ENCODE assay signal across 8 cellular contexts in genomic region chr20:59783020-59784010, GRCh38.
DNase-seq lines count a peak whose midpoint lies in the region; ATAC-seq, FAIRE-seq and TF ChIP-seq lines count a peak whose summit lies in the region.

No MANE protein-coding gene starts in this region.

- BruUV-seq in PC-3 (replicated peaks; lab: Mats Ljungman, UMichigan) = no TSS peak

- H3K4me3 ChIP-seq in PC-3 (ENCODE audit: low read length) = no peak overlapping the region

- H3K36me3 Mint-ChIP-seq in stimulated activated effector memory CD8-positive, alpha-beta T cell treated with anti-CD3 and anti-CD28 coated beads, Interleukin-12 subunit alpha, Interleukin-12 subunit beta, amount 100 ng/mL, for 72 hours = no peaks in the 10 kb centered on the region

- ATAC-seq in PC-3 = peak; percentile 57
- ATAC-seq in stimulated activated effector memory CD8-positive, alpha-beta T cell treated with anti-CD3 and anti-CD28 coated beads, Interleukin-12 subunit alpha, Interleukin-12 subunit beta, amount 100 ng/mL, for 72 hours = peak; percentile 22

- H3F3A ChIP-seq in PC-3 (ENCODE audit: low read length, unreplicated experiment) = no peaks in the 10 kb centered on the region

- H3K36me3 ChIP-seq in PC-3 (ENCODE audit: low read depth, low read length) = no peaks in the 10 kb centered on the region

- H3K27ac ChIP-seq in PC-3 (ENCODE audit: low read length) = no peak overlapping the region

- peak; percentile 95 for TF ChIP-seq CTCF in PC-3 (conservative IDR thresholded peaks at IDR 0.05; ENCODE audit: low read depth, low read length)

- H2AFZ ChIP-seq in PC-3 (ENCODE audit: low read length) = no peak overlapping the region

- H3K9ac ChIP-seq in PC-3 (ENCODE audit: low read length) = no peak overlapping the region

- intact Hi-C loops in PC-3 (cut with micrococcal nuclease) = loop anchor here (1.0 to 5.0 kb wide), 3 partner anchors 52 to 144 kb away; no protein-coding TSS in a partner anchor

- H3K4me1 ChIP-seq in PC-3 (ENCODE audit: insufficient read depth, low read length) = no peaks in the 10 kb centered on the region; the same call in 1 of the 2 replicates

- no peak overlapping the region for H3K4me2 ChIP-seq in PC-3 (ENCODE audit: low read length)

- no peaks in the 10 kb centered on the region for H3K4me1 Mint-ChIP-seq in stimulated activated effector memory CD8-positive, alpha-beta T cell treated with anti-CD3 and anti-CD28 coated beads, Interleukin-12 subunit alpha, Interleukin-12 subunit beta, amount 100 ng/mL, for 72 hours

- H3K27ac Mint-ChIP-seq in stimulated activated effector memory CD8-positive, alpha-beta T cell treated with anti-CD3 and anti-CD28 coated beads, Interleukin-12 subunit alpha, Interleukin-12 subunit beta, amount 100 ng/mL, for 72 hours = no peak overlapping the region

- H3K9me3 ChIP-seq in PC-3 (ENCODE audit: low read length) = no peaks in the 10 kb centered on the region

- DNase-seq in NOMO-1 (lab: John Stamatoyannopoulos, UW; ENCODE audit: unreplicated experiment in 2 of 2) = peak; percentile 2 to 18
- DNase-seq in NOMO-1 treated with dmso at 0.1 percent for 144 hours (lab: John Stamatoyannopoulos, UW; ENCODE audit: unreplicated experiment) = no peak
- DNase-seq in HuH-7 (ENCODE audit: low spot score) = peak; percentile 78
- peak; percentile 80 for DNase-seq in PC-3
- DNase-seq in cerebellar cortex (ENCODE audit: low spot score) = peak; percentile 80
- DNase-seq in left kidney (ENCODE audit: low read depth, low spot score) = peak; percentile 90
- peak; percentile 7 to 63 for DNase-seq in stimulated activated effector memory CD8-positive, alpha-beta T cell treated with anti-CD3 and anti-CD28 coated beads, Interleukin-12 subunit alpha, Interleukin-12 subunit beta, amount 100 ng/mL, for 72 hours (ENCODE audit: low spot score in 2 of 2)
- no peak for DNase-seq in RCC 7860 (ENCODE audit: low spot score)

- CTCF ChIA-PET in PC-3 (lab: Charles Lee) = interaction anchor here (0.6 to 2.2 kb wide), 12 partner anchors 14 to 205 kb away, joined by 3 to 57 read pairs (median 8); partner anchors contain the start of genes FAM217B and PPP1R3D

- no peak overlapping the region for H3K4me3 Mint-ChIP-seq in stimulated activated effector memory CD8-positive, alpha-beta T cell treated with anti-CD3 and anti-CD28 coated beads, Interleukin-12 subunit alpha, Interleukin-12 subunit beta, amount 100 ng/mL, for 72 hours

- no peaks in the 10 kb centered on the region for H3K9me3 Mint-ChIP-seq in stimulated activated effector memory CD8-positive, alpha-beta T cell treated with anti-CD3 and anti-CD28 coated beads, Interleukin-12 subunit alpha, Interleukin-12 subunit beta, amount 100 ng/mL, for 72 hours

- H3K27me3 ChIP-seq in PC-3 (ENCODE audit: low read length) = no peaks in the 10 kb centered on the region

- no peaks in the 10 kb centered on the region for H3K79me2 ChIP-seq in PC-3 (ENCODE audit: low read length)

- H3K9me2 ChIP-seq in PC-3 (replicated peaks; ENCODE audit: low read length) = no peaks in the 10 kb centered on the region

- FAIRE-seq in RCC 7860 (lab: Jason Lieb, UNC) = no peak

- POLR2A ChIA-PET in PC-3 (lab: Charles Lee; ENCODE audit: unreplicated experiment) = interaction anchor here (0.5 to 0.8 kb wide), 2 partner anchors 47 to 201 kb away, joined by 3 read pairs; no protein-coding TSS in a partner anchor

- no peaks in the 10 kb centered on the region for H4K20me1 ChIP-seq in PC-3 (ENCODE audit: low read length)

Comparison
In these comparisons a context has a peak if more than half of its experiments do, and no peak if none do; other contexts are left out.
1. DNase-seq: peak in NOMO-1 (2 of 2), HuH-7 (single experiment), PC-3 (single experiment), cerebellar cortex (single experiment), left kidney (single experiment) and stimulated activated effector memory CD8-positive, alpha-beta T cell treated with anti-CD3 and anti-CD28 coated beads, Interleukin-12 subunit alpha, Interleukin-12 subunit beta, amount 100 ng/mL, for 72 hours (2 of 2); none in NOMO-1 treated with dmso at 0.1 percent for 144 hours (single experiment) and RCC 7860 (single experiment).